Comparison of ENCODE assay signal across 8 cellular contexts in genomic region chr1:40978886-40979240, GRCh38. TPM values are rescaled to one million over a fixed set of nuclear protein-coding genes. Genes with fewer than 3 reads are reported as not detected.
A peak's percentile ranks its signal among the peaks of the same experiment; 100 is the strongest.
DNase-seq lines count a peak whose midpoint lies in the region; ATAC-seq and TF ChIP-seq lines count a peak whose summit lies in the region.

No MANE protein-coding gene starts in this region.

- intact Hi-C loops in CD4-positive, alpha-beta T cell (cut with DNase I, micrococcal nuclease): loop anchor here in 1 of 2 experiments (1.0 kb wide), 1 partner anchor 24 kb away; no protein-coding TSS in a partner anchor
- intact Hi-C loops in PC-3 (cut with micrococcal nuclease): loop anchor here (1.0 kb wide), 1 partner anchor 11 kb away; no protein-coding TSS in a partner anchor

- peak overlapping the region; percentile 94 for H3K9ac ChIP-seq in PC-3 (ENCODE audit: low read length)
- H3K9ac ChIP-seq in neuronal stem cell (ENCODE audit: low read depth, low read length, poor library complexity): peak overlapping the region; percentile 95

- peak overlapping the region; percentile 75 for H3K27ac Mint-ChIP-seq in CD4-positive, alpha-beta T cell
- peak overlapping the region; percentile 33 for H3K27ac Mint-ChIP-seq in endothelial cell (ENCODE audit: unreplicated experiment)

- ATAC-seq in CD4-positive, alpha-beta T cell (ENCODE audit: poor library complexity): no peak
- no peak for ATAC-seq in PC-3

- peak overlapping the region; percentile 38 for H2AK5ac ChIP-seq in neuronal stem cell (ENCODE audit: low read depth, low read length)

- no peaks in the 10 kb centered on the region for H3K9me2 ChIP-seq in PC-3 (replicated peaks; ENCODE audit: low read length)

- no peaks in the 10 kb centered on the region for H3K9me3 ChIP-seq in CD4-positive, alpha-beta T cell (ENCODE audit: control insufficient read depth, low read length)
- H3K9me3 ChIP-seq in PC-3 (ENCODE audit: low read length) (no peaks in the 10 kb centered on the region), neuronal stem cell (replicated peaks in 1 of 2; ENCODE audit: control insufficient read depth in 2 of 2, insufficient read depth in 1 of 2, low read depth in 1 of 2, low read length in 2 of 2) (no peaks in the 10 kb centered on the region)

- no peak overlapping the region for H3K4ac ChIP-seq in neuronal stem cell (ENCODE audit: low read length)

- no peaks in the 10 kb centered on the region for H3F3A ChIP-seq in PC-3 (ENCODE audit: low read length, unreplicated experiment)

- H3K4me3 ChIP-seq in PC-3 (ENCODE audit: low read length): peak overlapping the region; percentile 80
- peak overlapping the region; percentile 60 to 90 for H3K4me3 ChIP-seq in neuronal stem cell (ENCODE audit: low read length in 2 of 2)

- no peak overlapping the region for H4K8ac ChIP-seq in neuronal stem cell (ENCODE audit: low read depth, low read length)

- H3K9me3 Mint-ChIP-seq in CD4-positive, alpha-beta T cell: no peaks in the 10 kb centered on the region
- no peaks in the 10 kb centered on the region for H3K9me3 Mint-ChIP-seq in endothelial cell (ENCODE audit: unreplicated experiment)

- H2BK12ac ChIP-seq in neuronal stem cell (ENCODE audit: low read length): no peak overlapping the region

- POLR2A ChIA-PET in CD4-positive, alpha-beta T cell (lab: Charles Lee): interaction anchor here (0.7 to 2.5 kb wide), 4 partner anchors 18 to 182 kb away, joined by 3 to 48 read pairs (median 23); partner anchors contain the start of gene CITED4
- POLR2A ChIA-PET in PC-3 (lab: Charles Lee; ENCODE audit: unreplicated experiment): no interaction called here

- peak overlapping the region; percentile 83 for H3K4me3 Mint-ChIP-seq in CD4-positive, alpha-beta T cell
- peak overlapping the region; percentile 87 for H3K4me3 Mint-ChIP-seq in endothelial cell (ENCODE audit: unreplicated experiment)

- H3K18ac ChIP-seq in neuronal stem cell (ENCODE audit: low read length): peak overlapping the region; percentile 86

- TF ChIP-seq CTCF in CD4-positive, alpha-beta T cell (IDR thresholded peaks at IDR 0.05): no peak
- TF ChIP-seq CTCF in PC-3 (conservative IDR thresholded peaks at IDR 0.05; ENCODE audit: low read depth, low read length) (no peak), endothelial cell (IDR thresholded peaks at IDR 0.05; ENCODE audit: unreplicated experiment) (no peak)

- TSS peak; percentile 66 for BruUV-seq in PC-3 (replicated peaks; lab: Mats Ljungman, UMichigan)

- no peak overlapping the region for H4K91ac ChIP-seq in neuronal stem cell (ENCODE audit: low read depth, low read length, poor library complexity)

- H3K27me3 ChIP-seq in CD4-positive, alpha-beta T cell (ENCODE audit: control insufficient read depth, insufficient read depth, low read length): no peaks in the 10 kb centered on the region
- H3K27me3 ChIP-seq in PC-3 (ENCODE audit: low read length): no peaks in the 10 kb centered on the region
- H3K27me3 ChIP-seq in neuronal stem cell (ENCODE audit: control insufficient read depth in 3 of 3, insufficient read depth in 3 of 3, low read depth in 1 of 3, low read length in 3 of 3): no peaks in the 10 kb centered on the region

- peaks cover 39% of the 10 kb centered on the region for H3K79me2 ChIP-seq in PC-3 (ENCODE audit: low read length)

- H3K4me2 ChIP-seq in PC-3 (ENCODE audit: low read length) (peak overlapping the region; percentile 88), neuronal stem cell (ENCODE audit: insufficient read depth, low read length, poor library complexity, severe bottlenecking) (peak overlapping the region; percentile 84)

- no peaks in the 10 kb centered on the region for H3K27me3 Mint-ChIP-seq in CD4-positive, alpha-beta T cell
- H3K27me3 Mint-ChIP-seq in endothelial cell (ENCODE audit: unreplicated experiment): peaks cover 10% of the 10 kb centered on the region

- peak overlapping the region; percentile 79 for H2BK5ac ChIP-seq in neuronal stem cell (ENCODE audit: low read length)

- peaks cover 31% of the 10 kb centered on the region for H3K4me1 ChIP-seq in PC-3 (ENCODE audit: insufficient read depth, low read length)
- peaks cover 6 to 12% of the 10 kb centered on the region in 2 donors for H3K4me1 ChIP-seq in neuronal stem cell (ENCODE audit: control insufficient read depth in 2 of 2, insufficient read depth in 1 of 2, low read depth in 1 of 2, low read length in 2 of 2)

- peaks cover 14% of the 10 kb centered on the region for H3K4me1 Mint-ChIP-seq in CD4-positive, alpha-beta T cell (ENCODE audit: low read depth)
- peaks cover 38% of the 10 kb centered on the region for H3K4me1 Mint-ChIP-seq in endothelial cell (ENCODE audit: unreplicated experiment)

- peaks cover 13% of the 10 kb centered on the region for H3K36me3 Mint-ChIP-seq in CD4-positive, alpha-beta T cell (ENCODE audit: low read depth)
- H3K36me3 Mint-ChIP-seq in endothelial cell (ENCODE audit: low read depth, unreplicated experiment): peaks cover 11% of the 10 kb centered on the region

- H3K36me3 ChIP-seq in PC-3 (ENCODE audit: low read depth, low read length): peaks cover 17% of the 10 kb centered on the region
- peaks cover 3 to 28% of the 10 kb centered on the region in 2 donors for H3K36me3 ChIP-seq in neuronal stem cell (replicated peaks in 1 of 2; ENCODE audit: control insufficient read depth in 2 of 2, insufficient read depth in 2 of 2, low read length in 2 of 2)

- peak overlapping the region; percentile 92 for H2BK120ac ChIP-seq in neuronal stem cell (ENCODE audit: low read depth, low read length)

- peak overlapping the region; percentile 90 for H3K23ac ChIP-seq in neuronal stem cell (ENCODE audit: low read depth, low read length, poor library complexity)

- CTCF ChIA-PET in CD4-positive, alpha-beta T cell (lab: Charles Lee): interaction anchor here (0.6 to 1.4 kb wide), 2 partner anchors 25 to 633 kb away, joined by 4 read pairs; no protein-coding TSS in a partner anchor
- CTCF ChIA-PET in PC-3 (lab: Charles Lee): no interaction called here

- peak overlapping the region; percentile 63 for H2BK15ac ChIP-seq in neuronal stem cell (ENCODE audit: low read length)

- WGBS in neuronal stem cell (ENCODE audit: extremely low coverage in 2 of 2, insufficient read length in 2 of 2, insufficient replicate concordance in 1 of 2), 2 donors: no CpG with 5 or more reads among the region's 17 CpGs

- H3K14ac ChIP-seq in neuronal stem cell (ENCODE audit: low read length): peak overlapping the region; percentile 39

- H2AFZ ChIP-seq in PC-3 (ENCODE audit: low read length) (peak overlapping the region; percentile 86), neuronal stem cell (ENCODE audit: low read length) (peak overlapping the region; percentile 93)

- peak overlapping the region; percentile 81 for H3K27ac ChIP-seq in CD4-positive, alpha-beta T cell (ENCODE audit: low read depth, low read length)
- no peak overlapping the region for H3K27ac ChIP-seq in PC-3 (ENCODE audit: low read length)
- peak overlapping the region; percentile 27 for H3K27ac ChIP-seq in neuronal stem cell (replicated peaks; ENCODE audit: low read length)

- H4K20me1 ChIP-seq in PC-3 (ENCODE audit: low read length): peaks cover 28% of the 10 kb centered on the region

- peaks cover 3% of the 10 kb centered on the region for H3K79me1 ChIP-seq in neuronal stem cell (ENCODE audit: low read depth, low read length)

- no peak for DNase-seq in CD4-positive, alpha-beta T cell
- no peak for DNase-seq in PC-3
- no peak for DNase-seq in endothelial cell (ENCODE audit: low spot score)
- peak; percentile 26 for DNase-seq in neuronal stem cell (ENCODE audit: low spot score)
- no peak for DNase-seq in HuH-7 (ENCODE audit: low spot score)
- no peak for DNase-seq in stimulated activated CD4-positive, alpha-beta T cell treated with anti-CD3 and anti-CD28 coated beads, Interleukin-12 subunit alpha, Interleukin-12 subunit beta, amount 100 ng/mL, for 4 hours
- no peak for DNase-seq in DMS53 (lab: John Stamatoyannopoulos, UW)
- no peak for DNase-seq in stimulated activated CD4-positive, alpha-beta T cell treated with anti-CD3 and anti-CD28 coated beads, Interleukin-2, amount 100 ng/mL, for 48 hours

RNA-seq across cellular contexts. Expression of gene CTPS1, which starts 0.6 kb away (rescaled TPM):
- 10 to 100 TPM; 37.1 to 37.4 TPM for total RNA-seq in CD4-positive, alpha-beta T cell
- total RNA-seq in PC-3 (2014; rRNA removed) (63.4 and 122 TPM in 2 replicates), endothelial cell (ENCODE audit: unreplicated experiment) (41.2 TPM)
- polyA plus RNA-seq in neuronal stem cell (2013, experiment 1 of 2): 53.2 TPM
- polyA plus RNA-seq in neuronal stem cell (2013, experiment 2 of 2): 53.4 TPM

RNA-seq across cellular contexts. Expression of gene SLFNL1, which starts 42.7 kb away (rescaled TPM):
- total RNA-seq in CD4-positive, alpha-beta T cell: under 1 TPM; 0.08 to 0.17 TPM
- 0.12 and 0.22 TPM in 2 replicates for total RNA-seq in PC-3 (2014; rRNA removed)
- total RNA-seq in endothelial cell (ENCODE audit: unreplicated experiment): 0.38 TPM
- 0.07 TPM for polyA plus RNA-seq in neuronal stem cell (2013, experiment 1 of 2)
- polyA plus RNA-seq in neuronal stem cell (2013, experiment 2 of 2): 0.01 TPM
